ENCODE assay signal across 2 cellular contexts in genomic region chr7:72038022-72038732, GRCh38.
A peak's percentile ranks its signal among the peaks of the same experiment; 100 is the strongest.
TF ChIP-seq lines count a peak whose summit lies in the region.

No MANE protein-coding gene starts in this region.

TF ChIP-seq in K562, 482 proteins besides CTCF, POLR2A, EP300 and RAD21 (continued from another document and continues in another):
- peak; percentile 79 for TF ChIP-seq ZNF175 (CRISPR knock-in tag; IDR thresholded peaks at IDR 0.05; ENCODE audit: low read depth)
- TF ChIP-seq DMBX1 (CRISPR knock-in tag; IDR thresholded peaks at IDR 0.05; ENCODE audit: borderline replicate concordance) = peak; percentile 99
- TF ChIP-seq ZNF212 (CRISPR knock-in tag; IDR thresholded peaks at IDR 0.05) = no peak
- TF ChIP-seq PCBP2 (IDR thresholded peaks at IDR 0.05; ENCODE audit: low read depth, low read length, poor library complexity, severe bottlenecking) = no peak
- 0 out of 2 replicates have a peak, but pooled peaks have one; percentile 24 for TF ChIP-seq IRF9 (tag; IDR thresholded peaks at IDR 0.05)
- TF ChIP-seq ZNF589 (CRISPR knock-in tag; IDR thresholded peaks at IDR 0.05; ENCODE audit: low read depth) = 0 out of 2 replicates have a peak, but pooled peaks have one; percentile 50
- TF ChIP-seq ZNF780A (CRISPR knock-in tag; IDR thresholded peaks at IDR 0.05) = no peak
- no peak for TF ChIP-seq CHCHD3 (CRISPR knock-in tag; IDR thresholded peaks at IDR 0.05)
- no peak for TF ChIP-seq LEF1 (IDR thresholded peaks at IDR 0.05)
- TF ChIP-seq NR4A1 (CRISPR knock-in tag; IDR thresholded peaks at IDR 0.05) = no peak
- TF ChIP-seq NR4A1 (tag; IDR thresholded peaks at IDR 0.05) = peak; percentile 70; the same call in 1 of the 2 replicates
- TF ChIP-seq ZNF239 (CRISPR knock-in tag; IDR thresholded peaks at IDR 0.05) = 0 out of 2 replicates have a peak, but pooled peaks have one; percentile 55
- no peak for TF ChIP-seq ZNF143 (CRISPR knock-in tag; IDR thresholded peaks at IDR 0.05)
- TF ChIP-seq PTTG1 (tag; IDR thresholded peaks at IDR 0.05; ENCODE audit: low read depth) = peak; percentile 70; the same call in 1 of the 2 replicates
- 0 out of 2 replicates have a peak, but pooled peaks have one; percentile 37 for TF ChIP-seq MECOM (CRISPR knock-in tag; IDR thresholded peaks at IDR 0.05)
- peak; percentile 99 for TF ChIP-seq ZNF311 (CRISPR knock-in tag; IDR thresholded peaks at IDR 0.05)
- TF ChIP-seq ZBTB9 (CRISPR knock-in tag; IDR thresholded peaks at IDR 0.05) = 0 out of 2 replicates have a peak, but pooled peaks have one; percentile 28
- peak; percentile 86 for TF ChIP-seq SMAD4 (CRISPR knock-in tag; conservative IDR thresholded peaks at IDR 0.05)
- no peak for TF ChIP-seq CREB5 (CRISPR knock-in tag; IDR thresholded peaks at IDR 0.05)
- no peak for TF ChIP-seq NR2C1 (IDR thresholded peaks at IDR 0.05)
- TF ChIP-seq NR2C1 (tag; IDR thresholded peaks at IDR 0.05) = peak; percentile 56; the same call in 1 of the 2 replicates
- TF ChIP-seq BRF1 (IDR thresholded peaks at IDR 0.05; ENCODE audit: borderline replicate concordance, extremely low read depth, insufficient read length) = no peak
- no peak for TF ChIP-seq EWSR1 (IDR thresholded peaks at IDR 0.05; ENCODE audit: borderline replicate concordance, low read depth, partially characterized antibody)
- TF ChIP-seq CCNT2 (IDR thresholded peaks at IDR 0.05; ENCODE audit: borderline replicate concordance, extremely low read depth, insufficient read length, low read depth, low read length) = no peak
- TF ChIP-seq KLF6 (CRISPR knock-in tag; IDR thresholded peaks at IDR 0.05; ENCODE audit: borderline replicate concordance) = peak; percentile 90; the same call in 1 of the 2 replicates
- TF ChIP-seq BACH1 (tag; IDR thresholded peaks at IDR 0.05) = peak; percentile 38; the same call in 1 of the 2 replicates
- TF ChIP-seq BCL6 (CRISPR knock-in tag; IDR thresholded peaks at IDR 0.05) = 0 out of 2 replicates have a peak, but pooled peaks have one; percentile 61
- no peak for TF ChIP-seq E2F8 (IDR thresholded peaks at IDR 0.05; ENCODE audit: low read depth, partially characterized antibody)
- no peak for TF ChIP-seq ZNF316 (IDR thresholded peaks at IDR 0.05)
- no peak for TF ChIP-seq NRF1 (conservative IDR thresholded peaks at IDR 0.05 in 1 of 2, IDR thresholded peaks at IDR 0.05 in 1 of 2)
- 0 out of 2 replicates have a peak, but pooled peaks have one; percentile 56 for TF ChIP-seq TCFL5 (CRISPR knock-in tag; conservative IDR thresholded peaks at IDR 0.05)

TF ChIP-seq in HepG2, 621 proteins besides CTCF, POLR2A, EP300 and RAD21 (continued from another document):
- TF ChIP-seq ZBTB40 (IDR thresholded peaks at IDR 0.05) (0 out of 2 replicates have a peak, but pooled peaks have one; percentile 10), ZBTB40 (CRISPR knock-in tag; IDR thresholded peaks at IDR 0.05) (no peak)
